Comparison of ENCODE assay signal across 1 cellular context in genomic region chr14:61491224-61491623, GRCh38.
TF ChIP-seq lines count a peak whose summit lies in the region.

No MANE protein-coding gene starts in this region.

TF ChIP-seq in GM23338, 12 proteins besides CTCF, POLR2A, EP300 and RAD21:
- no peak for TF ChIP-seq ZNF462 (CRISPR knock-in tag; IDR thresholded peaks at IDR 0.05)
- TF ChIP-seq ZNF331 (CRISPR knock-in tag; IDR thresholded peaks at IDR 0.05; ENCODE audit: low read depth) = no peak
- TF ChIP-seq EZH2 (IDR thresholded peaks at IDR 0.05; ENCODE audit: low read depth, unreplicated experiment) = no peak
- no peak for TF ChIP-seq EZH2phosphoT487 (IDR thresholded peaks at IDR 0.05; ENCODE audit: unreplicated experiment)
- TF ChIP-seq REST (IDR thresholded peaks at IDR 0.05; ENCODE audit: unreplicated experiment) = no peak
- no peak for TF ChIP-seq POLR2AphosphoS5 (IDR thresholded peaks at IDR 0.05; ENCODE audit: low read depth)
- TF ChIP-seq ZNF114 (CRISPR knock-in tag; IDR thresholded peaks at IDR 0.05) = no peak
- TF ChIP-seq CREB1 (CRISPR knock-in tag; IDR thresholded peaks at IDR 0.05; ENCODE audit: low read depth) = no peak
- TF ChIP-seq JUNB (IDR thresholded peaks at IDR 0.05; ENCODE audit: unreplicated experiment) = no peak
- no peak for TF ChIP-seq NANOG (IDR thresholded peaks at IDR 0.05; ENCODE audit: borderline replicate concordance)
- TF ChIP-seq ETS1 (IDR thresholded peaks at IDR 0.05) = no peak
- no peak for TF ChIP-seq STAT1 (IDR thresholded peaks at IDR 0.05; ENCODE audit: unreplicated experiment)
